In the genomic region with DNA sequence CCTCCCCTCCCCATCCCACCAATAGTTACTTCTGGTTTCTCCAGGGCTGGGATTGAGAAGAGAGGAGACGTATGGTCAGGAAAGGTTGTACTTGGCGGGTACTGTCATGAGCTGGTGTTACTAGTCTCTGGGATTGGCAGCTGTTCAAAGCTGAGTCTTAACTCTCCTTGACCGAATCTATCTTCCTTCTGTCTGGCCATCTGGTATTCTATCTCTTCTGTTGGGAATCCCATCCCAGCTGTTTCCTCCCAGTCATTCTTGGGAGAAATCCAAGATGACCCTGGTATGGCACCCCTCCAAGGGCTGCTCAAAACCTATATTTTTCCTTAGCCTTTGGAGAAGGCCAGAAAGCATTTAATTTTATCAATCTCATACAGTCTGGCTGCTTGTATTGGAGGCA, we compare ENCODE assay signal across 23 cellular contexts.
A peak's percentile ranks its signal among the peaks of the same experiment; 100 is the strongest.
DNase-seq lines count a peak whose midpoint lies in the region; ATAC-seq and TF ChIP-seq lines count a peak whose summit lies in the region.
"Had no signal": no experiment of that assay in that cellular context is flagged by ENCODE, and none has a peak within 500 bp of the region (broad histone marks: within the 10 kb centered on the region; RNA-seq: fewer than 3 reads in every experiment).

No MANE protein-coding gene starts in this region.

- no peaks in the 10 kb centered on the region for H3K36me3 ChIP-seq in SJCRH30
- no peaks in the 10 kb centered on the region for H3K36me3 ChIP-seq in parathyroid adenoma (ENCODE audit: control insufficient read depth, insufficient read depth, low read length)
- no peaks in the 10 kb centered on the region for H3K36me3 ChIP-seq in ascending aorta
- no peaks in the 10 kb centered on the region for H3K36me3 ChIP-seq in mammary epithelial cell (ENCODE audit: insufficient read depth, low read length)
- H3K36me3 ChIP-seq: SJSA1 had no signal

- no peaks in the 10 kb centered on the region for H3K27me3 Mint-ChIP-seq in effector memory CD8-positive, alpha-beta T cell

- no peaks in the 10 kb centered on the region for H4K20me1 ChIP-seq in mammary epithelial cell (ENCODE audit: insufficient read depth, low read length)

- H3K27me3 ChIP-seq in SJCRH30 (no peaks in the 10 kb centered on the region), parathyroid adenoma (ENCODE audit: control insufficient read depth, insufficient read depth, low read length) (no peaks in the 10 kb centered on the region), ascending aorta (no peaks in the 10 kb centered on the region), mammary epithelial cell (ENCODE audit: insufficient read depth, low read length) (no peaks in the 10 kb centered on the region)
- H3K27me3 ChIP-seq: SJSA1 had no signal

- no peak overlapping the region for H3K27ac Mint-ChIP-seq in effector memory CD8-positive, alpha-beta T cell
- H3K27ac Mint-ChIP-seq: CD14-positive monocyte, H9, HFFc6 had no signal

- no peaks in the 10 kb centered on the region for H3K9me3 Mint-ChIP-seq in effector memory CD8-positive, alpha-beta T cell
- H3K9me3 Mint-ChIP-seq: CD14-positive monocyte, H9 had no signal

- H3K36me3 Mint-ChIP-seq in effector memory CD8-positive, alpha-beta T cell (ENCODE audit: insufficient read depth) = no peaks in the 10 kb centered on the region
- H3K36me3 Mint-ChIP-seq: CD14-positive monocyte had no signal

- DNase-seq in D341Med (ENCODE audit: low spot score) (peak; percentile 40), NCI-H446 treated with DMSO at 0.1 percent for 48 hours (lab: John Stamatoyannopoulos, UW) (peak; percentile 92), SJCRH30 (peak; percentile 78 to 93), ascending aorta (ENCODE audit: low spot score in 2 of 2) (no peak), mammary epithelial cell (no peak)
- no peak for DNase-seq in effector memory CD8-positive, alpha-beta T cell
- DNase-seq: GDM1; GM23248; H9; HFFc6; Kasumi-1; NCI-H1092; NCI-H1436; NCI-H187 treated with DMSO at 0.1 percent for 48 hours; NCI-H2107; NCI-H2227 treated with DMSO at 0.1 percent for 48 hours; NCI-H526; NK-92 treated with Interleukin-12 subunit alpha and Interleukin-12 subunit beta, amount 100 ng/mL, for 24 hours; T-helper 1 cell had no signal

- H3K9ac ChIP-seq in parathyroid adenoma = no peak overlapping the region
- H3K9ac ChIP-seq in mammary epithelial cell (ENCODE audit: insufficient read depth, low read length) = no peak overlapping the region
- H3K9ac ChIP-seq: GM23248 had no signal

- TF ChIP-seq CTCF in parathyroid adenoma (IDR thresholded peaks at IDR 0.05) (no peak), ascending aorta (IDR thresholded peaks at IDR 0.05) (no peak), mammary epithelial cell (conservative IDR thresholded peaks at IDR 0.05 in 1 of 2, IDR thresholded peaks at IDR 0.05 in 1 of 2; ENCODE audit: extremely low read depth in 1 of 2, insufficient read depth in 1 of 2, low read depth in 1 of 2, low read length in 2 of 2) (no peak)

- H3K4me3 ChIP-seq in SJCRH30 (no peak overlapping the region), parathyroid adenoma (ENCODE audit: low read depth, low read length) (no peak overlapping the region), ascending aorta (no peak overlapping the region), mammary epithelial cell (replicated peaks in 1 of 3; ENCODE audit: insufficient read depth in 1 of 3, low read depth in 2 of 3, low read length in 3 of 3) (no peak overlapping the region)
- H3K4me3 ChIP-seq: GM23248, SJSA1 had no signal

- H3K4me3 Mint-ChIP-seq in effector memory CD8-positive, alpha-beta T cell = no peak overlapping the region
- H3K4me3 Mint-ChIP-seq: CD14-positive monocyte, H9, HFFc6 had no signal

- no peak for ATAC-seq in effector memory CD8-positive, alpha-beta T cell (replicated peaks)
- ATAC-seq: Panc1 had no signal

- CTCF ChIA-PET in mammary epithelial cell (lab: Charles Lee; ENCODE audit: low non-redundant PET) = no interaction called here

- dilution Hi-C loops in mammary epithelial cell (cut with HindIII; ENCODE audit: low sequenced_read_pairs) = no loop called here

- no peak overlapping the region for H3K4me2 ChIP-seq in parathyroid adenoma (ENCODE audit: low read length)
- no peak overlapping the region for H3K4me2 ChIP-seq in mammary epithelial cell (ENCODE audit: insufficient read depth, low read depth, low read length)

- BruUV-seq in mammary epithelial cell (replicated peaks; lab: Mats Ljungman, UMichigan) = no TSS peak

- 74% methylated on average over 2 of the region's 3 CpGs for WGBS in mammary epithelial cell (ENCODE audit: low coverage, missing lambda C conversion rate)

- H3K4me1 Mint-ChIP-seq in effector memory CD8-positive, alpha-beta T cell (ENCODE audit: low read depth in 2 of 2) = no peaks in the 10 kb centered on the region
- H3K4me1 Mint-ChIP-seq: CD14-positive monocyte had no signal

- H3K79me2 ChIP-seq in parathyroid adenoma = peaks cover 2% of the 10 kb centered on the region
- no peaks in the 10 kb centered on the region for H3K79me2 ChIP-seq in mammary epithelial cell (ENCODE audit: insufficient read depth, low read length)

- in situ Hi-C loops in mammary epithelial cell (cut with MboI; ENCODE audit: low sequenced_read_pairs in 2 of 2) = no loop called here

- intact Hi-C loops in ascending aorta (cut with DNase I) (no loop called here), mammary epithelial cell (cut with micrococcal nuclease) (no loop called here)

- peak overlapping the region; percentile 30 for H2AFZ ChIP-seq in parathyroid adenoma
- no peak overlapping the region for H2AFZ ChIP-seq in mammary epithelial cell (ENCODE audit: low read depth, low read length)
- H2AFZ ChIP-seq: GM23248 had no signal

- H3K27ac ChIP-seq in SJCRH30 (peak overlapping the region; percentile 53), parathyroid adenoma (peak overlapping the region; percentile 89), ascending aorta (no peak overlapping the region), mammary epithelial cell (ENCODE audit: insufficient read depth, low read depth, low read length) (no peak overlapping the region)
- H3K27ac ChIP-seq: GM23248, SJSA1 had no signal

- H3K9me3 ChIP-seq in SJCRH30 (replicated peaks) (no peaks in the 10 kb centered on the region), parathyroid adenoma (ENCODE audit: control insufficient read depth, low read length) (no peaks in the 10 kb centered on the region), ascending aorta (no peaks in the 10 kb centered on the region), mammary epithelial cell (replicated peaks; ENCODE audit: insufficient read depth, low read length) (peaks cover 7% of the 10 kb centered on the region)
- H3K9me3 ChIP-seq: SJSA1 had no signal

- H3K4me1 ChIP-seq in SJCRH30 (peaks cover 36% of the 10 kb centered on the region), parathyroid adenoma (peaks cover 10% of the 10 kb centered on the region), ascending aorta (no peaks in the 10 kb centered on the region), mammary epithelial cell (ENCODE audit: insufficient read depth, low read length) (no peaks in the 10 kb centered on the region)
- H3K4me1 ChIP-seq: SJSA1 had no signal

Comparison
In these comparisons a context has a peak if more than half of its experiments do, and no peak if none do; other contexts are left out.
1. DNase-seq: peak in D341Med (single experiment), NCI-H446 treated with DMSO at 0.1 percent for 48 hours (single experiment) and SJCRH30 (2 of 2); none in effector memory CD8-positive, alpha-beta T cell (0 of 3), ascending aorta (0 of 2) and mammary epithelial cell (single experiment).
2. H3K27ac ChIP-seq: peak in SJCRH30 (single experiment) and parathyroid adenoma (single experiment); none in ascending aorta (0 of 2) and mammary epithelial cell (single experiment).